Comparison of ENCODE assay signal across 8 cellular contexts in the genomic region with DNA sequence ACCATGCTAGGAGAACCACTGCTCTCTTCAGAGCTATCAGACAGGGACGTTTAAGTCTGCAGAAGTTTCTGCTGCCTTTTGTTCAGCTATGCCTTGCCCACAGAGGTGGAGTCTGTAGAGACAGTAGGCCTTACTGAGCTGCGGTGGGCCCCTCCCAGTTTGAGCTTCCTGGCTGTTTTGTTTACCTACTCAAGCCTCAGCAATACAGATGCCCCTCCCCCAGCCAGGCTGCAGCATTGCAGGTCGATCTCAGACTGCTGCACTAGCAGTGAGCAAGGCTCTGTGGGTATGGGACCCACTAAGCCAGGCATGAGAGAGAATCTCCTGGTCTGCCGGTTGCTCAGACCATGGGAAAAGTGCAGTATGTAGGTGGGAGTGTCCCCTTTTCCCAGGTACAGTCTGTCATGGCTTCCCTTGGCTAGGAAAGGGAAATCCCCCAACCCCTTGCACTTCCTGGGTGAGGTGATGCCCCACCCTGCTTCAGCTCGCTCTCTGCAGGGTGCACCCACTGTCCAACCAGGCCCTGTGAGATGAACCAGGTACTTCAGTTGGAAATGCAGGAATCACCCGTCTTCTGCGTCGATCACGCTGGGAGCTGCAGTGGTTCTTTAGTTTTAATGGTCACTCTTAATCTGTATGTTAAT. TPM values are rescaled to one million over a fixed set of nuclear protein-coding genes. Genes with fewer than 3 reads are reported as not detected.
DNase-seq lines count a peak whose midpoint lies in the region; ATAC-seq and TF ChIP-seq lines count a peak whose summit lies in the region.
"Not testable (repeated sequence)": the region's sequence is repeated elsewhere in the genome, so short reads cannot be mapped to it uniquely, and the experiment has no call there.

No MANE protein-coding gene starts in this region.

- DNase-seq in LoVo (ENCODE audit: low spot score) = peak; percentile 56
- DNase-seq in SHP77 treated with DMSO at 0.1 percent for 48 hours (lab: John Stamatoyannopoulos, UW) = peak; percentile 11
- peak; percentile 14 for DNase-seq in fibroblast of villous mesenchyme (ENCODE audit: low read depth)
- peak; percentile 50 for DNase-seq in natural killer cell
- peak; percentile 75 for DNase-seq in upper lobe of right lung

- H3K36me3 ChIP-seq in upper lobe of right lung = not testable (repeated sequence)

- peaks cover 16% of the 10 kb centered on the region for H3K4me1 ChIP-seq in upper lobe of right lung

- H3K27me3 Mint-ChIP-seq in activated T-helper 17 cell treated with anti-CD3 and anti-CD28 coated beads, Interleukin-2, amount 50 U/mL, for 72 hours; natural killer cell (ENCODE audit: low read depth in 2 of 2): not testable (repeated sequence)

- H3K9me3 Mint-ChIP-seq in activated T-helper 17 cell treated with anti-CD3 and anti-CD28 coated beads, Interleukin-2, amount 50 U/mL, for 72 hours = peaks cover 21% of the 10 kb centered on the region
- peaks cover 12 to 18% of the 10 kb centered on the region in 2 donors for H3K9me3 Mint-ChIP-seq in natural killer cell

- peaks cover 95% of the 10 kb centered on the region for H3K36me3 Mint-ChIP-seq in activated T-helper 17 cell treated with anti-CD3 and anti-CD28 coated beads, Interleukin-2, amount 50 U/mL, for 72 hours (ENCODE audit: low read depth)
- H3K36me3 Mint-ChIP-seq in natural killer cell = peaks cover 44% of the 10 kb centered on the region

- peak overlapping the region; percentile 55 for H3K27ac ChIP-seq in upper lobe of right lung

- TF ChIP-seq CTCF in fibroblast of villous mesenchyme (IDR thresholded peaks at IDR 0.05; ENCODE audit: insufficient read depth, low read depth, low read length); natural killer cell (IDR thresholded peaks at IDR 0.05); upper lobe of right lung (IDR thresholded peaks at IDR 0.05): not testable (repeated sequence)

- not testable (repeated sequence) for H3K4me3 ChIP-seq in fibroblast of villous mesenchyme (ENCODE audit: low read depth, low read length); upper lobe of right lung

- H3K9me3 ChIP-seq in upper lobe of right lung = not testable (repeated sequence)

- peaks cover 40% of the 10 kb centered on the region for H3K4me1 Mint-ChIP-seq in activated T-helper 17 cell treated with anti-CD3 and anti-CD28 coated beads, Interleukin-2, amount 50 U/mL, for 72 hours
- peaks cover 65 to 78% of the 10 kb centered on the region in 2 donors for H3K4me1 Mint-ChIP-seq in natural killer cell

- ATAC-seq in GM18907 (IDR thresholded peaks at IDR 0.05; ENCODE audit: unreplicated experiment) = peak; percentile 97
- peak; percentile 84 for ATAC-seq in HG02763 (IDR thresholded peaks at IDR 0.05; ENCODE audit: unreplicated experiment)
- peak; percentile 37 for ATAC-seq in activated T-helper 17 cell treated with anti-CD3 and anti-CD28 coated beads, Interleukin-2, amount 50 U/mL, for 72 hours (replicated peaks)
- peak; percentile 90 to 94 (median 92) for ATAC-seq in natural killer cell
- peak; percentile 77 for ATAC-seq in upper lobe of right lung

- H3K27me3 ChIP-seq in upper lobe of right lung = not testable (repeated sequence)

- peak overlapping the region; percentile 53 for H3K27ac Mint-ChIP-seq in activated T-helper 17 cell treated with anti-CD3 and anti-CD28 coated beads, Interleukin-2, amount 50 U/mL, for 72 hours
- peak overlapping the region; percentile 83 to 92 for H3K27ac Mint-ChIP-seq in natural killer cell

- peak overlapping the region; percentile 32 for H3K4me3 Mint-ChIP-seq in activated T-helper 17 cell treated with anti-CD3 and anti-CD28 coated beads, Interleukin-2, amount 50 U/mL, for 72 hours
- peak overlapping the region; percentile 79 for H3K4me3 Mint-ChIP-seq in natural killer cell

- intact Hi-C loops in natural killer cell (cut with micrococcal nuclease); upper lobe of right lung (cut with DNase I): not testable (repeated sequence)

RNA-seq across cellular contexts. Expression of a gene that starts 53.7 kb away (rescaled TPM):
- 10 to 100 TPM; 39.1 to 51.6 TPM for total RNA-seq in activated T-helper 17 cell treated with anti-CD3 and anti-CD28 coated beads, Interleukin-2, amount 50 U/mL, for 72 hours
- 52.5 and 90.7 TPM in 2 replicates for total RNA-seq in fibroblast of villous mesenchyme
- total RNA-seq in natural killer cell = 10 to 100 TPM; 27.7 to 38.8 (median 36.2) TPM
- 35.1 TPM for total RNA-seq in upper lobe of right lung

RNA-seq across cellular contexts. Expression of a gene that starts 55.0 kb away (rescaled TPM):
- total RNA-seq in activated T-helper 17 cell treated with anti-CD3 and anti-CD28 coated beads, Interleukin-2, amount 50 U/mL, for 72 hours = 1 to 10 TPM; 5.9 to 6.0 TPM
- total RNA-seq in fibroblast of villous mesenchyme = 22.5 and 30.7 TPM in 2 replicates
- 1 to 10 TPM; 3.5 to 5.8 (median 3.9) TPM for total RNA-seq in natural killer cell
- 11.6 TPM for total RNA-seq in upper lobe of right lung

Comparison
In these comparisons a context has a peak if more than half of its experiments do, and no peak if none do; other contexts are left out.
1. ATAC-seq: peak in every context shown above with its lines; median percentile 97 in GM18907; 92 in natural killer cell; 84 in HG02763; 77 in upper lobe of right lung; 37 in activated T-helper 17 cell treated with anti-CD3 and anti-CD28 coated beads, Interleukin-2, amount 50 U/mL, for 72 hours.
2. DNase-seq: peak in every context shown above with its lines; median percentile 75 in upper lobe of right lung; 56 in LoVo; 50 in natural killer cell; 14 in fibroblast of villous mesenchyme; 11 in SHP77 treated with DMSO at 0.1 percent for 48 hours.